ENCODE assay signal across 10 cellular contexts in the genomic region with DNA sequence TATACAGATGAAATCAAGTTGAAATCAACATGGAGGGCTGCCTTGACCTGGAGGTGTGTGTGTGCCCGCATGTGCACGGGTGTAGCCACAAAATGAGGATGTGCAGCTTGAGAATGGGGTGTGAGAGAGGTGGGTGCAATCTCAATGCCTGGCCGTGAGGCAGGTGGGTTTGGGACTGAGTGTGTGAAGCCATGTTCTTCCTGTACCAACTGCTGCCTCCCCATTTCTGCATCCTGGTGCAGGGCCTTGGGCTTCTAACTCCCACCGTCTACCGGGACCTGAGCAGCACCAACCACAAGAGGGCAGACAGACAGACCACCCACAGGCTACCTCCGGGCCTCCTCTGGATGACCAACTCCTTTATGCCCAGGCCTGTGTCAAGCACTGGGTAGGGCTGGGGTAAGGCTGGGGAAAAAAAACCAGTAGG.
DNase-seq lines count a peak whose midpoint lies in the region; ATAC-seq and TF ChIP-seq lines count a peak whose summit lies in the region.
"Had no signal": no experiment of that assay in that cellular context is flagged by ENCODE, and none has a peak within 500 bp of the region (broad histone marks: within the 10 kb centered on the region; RNA-seq: fewer than 3 reads in every experiment).

No MANE protein-coding gene starts in this region.

- CTCF ChIA-PET in CD4-positive, alpha-beta memory T cell (lab: Charles Lee; ENCODE audit: partially characterized antibody): interaction anchor here (1.1 to 2.1 kb wide), 5 partner anchors 162 to 684 kb away, joined by 3 to 6 read pairs (median 5); a partner anchor contains a TSS
- CTCF ChIA-PET in HEK293T (lab: Yijun Ruan, JAX) (interaction anchor here (0.6 kb wide), 1 partner anchor 106 kb away, joined by 3 read pairs; no protein-coding TSS in a partner anchor), activated B cell treated with CpG ODN at 0.5 μM for 24 hours (lab: Charles Lee) (interaction anchor here (0.9 to 2.5 kb wide), 3 partner anchors 9 to 63 kb away, joined by 3 to 11 read pairs (median 3); no protein-coding TSS in a partner anchor)

- peak; percentile 22 for ATAC-seq in activated B cell treated with CpG ODN at 0.5 μM for 24 hours (ENCODE audit: low read depth)
- no peak for ATAC-seq in GM21528 (IDR thresholded peaks at IDR 0.05; ENCODE audit: low FRiP score, unreplicated experiment)

- no peaks in the 10 kb centered on the region for H3K9me3 ChIP-seq in CD4-positive, alpha-beta memory T cell (ENCODE audit: control insufficient read depth in 1 of 2, low read length in 2 of 2)
- H3K9me3 ChIP-seq: uterus had no signal

- peak overlapping the region in 7 of 8 donors; percentile 38 to 88 (median 79) for H3K4me3 Mint-ChIP-seq in CD4-positive, alpha-beta memory T cell
- H3K4me3 Mint-ChIP-seq in activated B cell treated with CpG ODN at 0.5 μM for 24 hours: peak overlapping the region; percentile 73

- intact Hi-C loops in CD4-positive, alpha-beta memory T cell (cut with micrococcal nuclease): loop anchor here (2.0 kb wide), 1 partner anchor 161 kb away; no protein-coding TSS in a partner anchor
- intact Hi-C loops in activated B cell treated with CpG ODN at 0.5 μM for 24 hours (cut with micrococcal nuclease): loop anchor here (5.0 to 10.0 kb wide), 2 partner anchors 377 to 685 kb away; no protein-coding TSS in a partner anchor

- no peak for DNase-seq in CD4-positive, alpha-beta memory T cell
- peak; percentile 56 for DNase-seq in HEK293T (ENCODE audit: extremely low spot score)
- DNase-seq in activated B cell treated with CpG ODN at 0.5 μM for 24 hours: no peak
- DNase-seq in kidney epithelial cell (ENCODE audit: low read depth): no peak
- DNase-seq in EL: no peak
- DNase-seq in NOMO-1 (lab: John Stamatoyannopoulos, UW; ENCODE audit: unreplicated experiment in 2 of 2): no peak
- no peak for DNase-seq in inferior parietal cortex (ENCODE audit: extremely low spot score)
- DNase-seq: NCI-H446 had no signal

- no peak for TF ChIP-seq CTCF in activated B cell treated with CpG ODN at 0.5 μM for 24 hours (IDR thresholded peaks at IDR 0.05)
- peak; percentile 17 for TF ChIP-seq CTCF in kidney epithelial cell (IDR thresholded peaks at IDR 0.05; ENCODE audit: insufficient read depth, low read length, poor library complexity, severe bottlenecking)

- peaks cover 38 to 63% (median 45%) of the 10 kb centered on the region in 4 donors for H3K4me1 Mint-ChIP-seq in CD4-positive, alpha-beta memory T cell
- H3K4me1 Mint-ChIP-seq in activated B cell treated with CpG ODN at 0.5 μM for 24 hours: peaks cover 71% of the 10 kb centered on the region

- H3K27ac Mint-ChIP-seq in CD4-positive, alpha-beta memory T cell: peak overlapping the region; percentile 20 to 92 (median 57)
- H3K27ac Mint-ChIP-seq in activated B cell treated with CpG ODN at 0.5 μM for 24 hours: no peak overlapping the region

- H3K27me3 Mint-ChIP-seq in CD4-positive, alpha-beta memory T cell: no peaks in the 10 kb centered on the region
- no peaks in the 10 kb centered on the region for H3K27me3 Mint-ChIP-seq in activated B cell treated with CpG ODN at 0.5 μM for 24 hours

- H3K4me3 ChIP-seq in CD4-positive, alpha-beta memory T cell (ENCODE audit: low read length in 2 of 2): peak overlapping the region in 1 of 2 donors; percentile 49
- H3K4me3 ChIP-seq in kidney epithelial cell (ENCODE audit: low read depth, low read length): no peak overlapping the region
- H3K4me3 ChIP-seq: uterus had no signal

- no peaks in the 10 kb centered on the region for H3K36me3 ChIP-seq in CD4-positive, alpha-beta memory T cell (ENCODE audit: insufficient read depth, low read length)
- no peaks in the 10 kb centered on the region for H3K36me3 ChIP-seq in kidney epithelial cell (ENCODE audit: control insufficient read depth, insufficient read depth, low read length)
- H3K36me3 ChIP-seq: uterus had no signal

- no peak overlapping the region for H3K27ac ChIP-seq in CD4-positive, alpha-beta memory T cell (ENCODE audit: low read depth, low read length)
- H3K27ac ChIP-seq: uterus had no signal

- H3K4me1 ChIP-seq in CD4-positive, alpha-beta memory T cell (ENCODE audit: insufficient read depth, low read length): peaks cover 38% of the 10 kb centered on the region

- H3K27me3 ChIP-seq in CD4-positive, alpha-beta memory T cell (ENCODE audit: insufficient read depth, low read length): no peaks in the 10 kb centered on the region
- H3K27me3 ChIP-seq in kidney epithelial cell (ENCODE audit: control insufficient read depth, insufficient read depth, low read length): peaks cover 14% of the 10 kb centered on the region
- H3K27me3 ChIP-seq: uterus had no signal

- POLR2A ChIA-PET in CD4-positive, alpha-beta memory T cell (lab: Charles Lee; ENCODE audit: partially characterized antibody): interaction anchor here (0.6 to 2.7 kb wide), 5 partner anchors 13 to 541 kb away, joined by 3 to 26 read pairs (median 3); a partner anchor contains a TSS
- POLR2A ChIA-PET in HEK293T (lab: Yijun Ruan, JAX) (no interaction called here), activated B cell treated with CpG ODN at 0.5 μM for 24 hours (lab: Charles Lee) (interaction anchor here (1.0 to 3.0 kb wide), 7 partner anchors 9 to 60 kb away, joined by 3 to 24 read pairs (median 3); no protein-coding TSS in a partner anchor)

- peaks cover 0 to 2% (median 0%) of the 10 kb centered on the region in 8 donors for H3K9me3 Mint-ChIP-seq in CD4-positive, alpha-beta memory T cell
- H3K9me3 Mint-ChIP-seq in activated B cell treated with CpG ODN at 0.5 μM for 24 hours: no peaks in the 10 kb centered on the region

- H3K36me3 Mint-ChIP-seq in CD4-positive, alpha-beta memory T cell: no peaks in the 10 kb centered on the region
- no peaks in the 10 kb centered on the region for H3K36me3 Mint-ChIP-seq in activated B cell treated with CpG ODN at 0.5 μM for 24 hours (ENCODE audit: low read depth)

TF ChIP-seq in HEK293T, 16 proteins besides CTCF, POLR2A, EP300 and RAD21:
- no peak for TF ChIP-seq SP1 (IDR thresholded peaks at IDR 0.05)
- TF ChIP-seq FOXA1 (IDR thresholded peaks at IDR 0.05): no peak
- no peak for TF ChIP-seq LEF1 (IDR thresholded peaks at IDR 0.05; ENCODE audit: borderline replicate concordance)
- TF ChIP-seq ZNF384 (IDR thresholded peaks at IDR 0.05): no peak
- TF ChIP-seq, protein P1, sequence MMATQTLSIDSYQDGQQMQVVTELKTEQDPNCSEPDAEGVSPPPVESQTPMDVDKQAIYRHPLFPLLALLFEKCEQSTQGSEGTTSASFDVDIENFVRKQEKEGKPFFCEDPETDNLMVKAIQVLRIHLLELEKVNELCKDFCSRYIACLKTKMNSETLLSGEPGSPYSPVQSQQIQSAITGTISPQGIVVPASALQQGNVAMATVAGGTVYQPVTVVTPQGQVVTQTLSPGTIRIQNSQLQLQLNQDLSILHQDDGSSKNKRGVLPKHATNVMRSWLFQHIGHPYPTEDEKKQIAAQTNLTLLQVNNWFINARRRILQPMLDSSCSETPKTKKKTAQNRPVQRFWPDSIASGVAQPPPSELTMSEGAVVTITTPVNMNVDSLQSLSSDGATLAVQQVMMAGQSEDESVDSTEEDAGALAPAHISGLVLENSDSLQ (IDR thresholded peaks at IDR 0.05): no peak
- TF ChIP-seq ARNT (IDR thresholded peaks at IDR 0.05): no peak
